Comparison of ENCODE assay signal across 10 cellular contexts in the genomic region with DNA sequence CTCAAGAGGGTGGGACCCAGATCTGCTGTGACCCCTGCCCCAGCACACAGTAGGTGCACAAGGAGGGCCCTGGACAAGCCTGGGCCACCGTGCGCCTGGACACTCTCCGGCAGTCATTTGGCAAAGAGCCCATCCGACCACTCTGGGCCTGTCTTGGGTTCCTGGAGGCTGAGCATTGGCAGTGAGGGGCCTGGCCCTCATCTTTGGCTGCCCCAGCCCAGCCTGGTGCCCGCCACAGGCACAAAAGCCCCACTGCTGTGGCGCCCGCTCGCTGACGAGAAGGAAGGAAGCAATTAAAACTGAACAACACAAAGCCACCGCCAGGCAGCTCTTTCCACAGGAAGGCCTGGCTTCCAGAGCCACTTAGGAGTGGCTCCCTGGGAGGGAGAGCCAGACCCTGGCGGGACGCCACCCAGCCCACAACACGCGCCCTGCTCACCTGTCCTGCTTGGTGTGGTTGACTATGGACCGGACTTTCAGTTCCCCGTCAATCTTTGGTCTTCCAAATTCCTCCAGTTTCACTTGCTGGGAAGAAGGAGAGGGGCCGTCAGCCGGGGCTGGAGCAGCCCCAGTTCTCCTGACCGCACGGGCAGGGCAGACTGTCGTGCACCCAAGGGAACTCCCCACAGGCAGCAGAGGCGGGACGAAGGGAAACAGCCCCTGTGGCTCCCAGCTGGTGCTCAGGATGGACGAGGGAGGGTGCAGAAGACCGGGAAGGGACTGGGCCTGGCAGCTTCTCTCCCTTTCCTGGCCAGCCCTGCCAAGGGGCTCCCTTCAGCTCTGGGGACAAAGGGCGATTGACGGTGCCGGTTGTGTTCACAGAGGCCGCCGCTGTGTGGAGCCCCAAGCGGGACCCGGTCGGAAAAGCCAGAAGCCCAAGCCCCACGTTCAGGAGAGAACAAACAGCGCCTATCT. TPM values are rescaled to one million over a fixed set of nuclear protein-coding genes. Genes with fewer than 3 reads are reported as not detected.
A peak's percentile ranks its signal among the peaks of the same experiment; 100 is the strongest.
DNase-seq lines count a peak whose midpoint lies in the region; ATAC-seq lines count a peak whose summit lies in the region.
"Had no signal": no experiment of that assay in that cellular context is flagged by ENCODE, and none has a peak within 500 bp of the region (broad histone marks: within the 10 kb centered on the region; RNA-seq: fewer than 3 reads in every experiment).

No MANE protein-coding gene starts in this region.

- no peak for ATAC-seq in GM21717 (IDR thresholded peaks at IDR 0.05; ENCODE audit: unreplicated experiment)
- ATAC-seq: activated T-helper 17 cell treated with anti-CD3 and anti-CD28 coated beads, Interleukin-2, amount 50 U/mL, for 72 hours had no signal

- DNase-seq in DMS153 (lab: John Stamatoyannopoulos, UW) (peak; percentile 54), RPMI8226 (peak; percentile 16), glomerular endothelial cell (ENCODE audit: extremely low read depth, low read depth, low spot score) (peak; percentile 10), occipital lobe (lab: John Stamatoyannopoulos, UW) (peak; percentile 66), SK-N-DZ (ENCODE audit: low spot score) (no peak), activated T-cell treated with anti-CD3 and anti-CD28 coated beads for 4 hours (no peak), NCI-H524 (lab: John Stamatoyannopoulos, UW) (no peak)
- DNase-seq: stimulated activated CD8-positive, alpha-beta memory T cell treated with anti-CD3 and anti-CD28 coated beads, Interleukin-4, amount 100 ng/mL, for 48 hours had no signal

RNA-seq across cellular contexts. Expression of a gene that starts 50.9 kb away (rescaled TPM):
- 1.3 and 3.4 TPM in 2 replicates for total RNA-seq in glomerular endothelial cell
- 2.5 TPM for total RNA-seq in occipital lobe
- polyA plus RNA-seq in SK-N-DZ (2014; cell fraction: cytosol; rRNA removed) = 3.2 and 3.3 TPM in 2 replicates
- polyA plus RNA-seq in SK-N-DZ (2014; cell fraction: nucleus; rRNA removed) = 4.7 and 8.5 TPM in 2 replicates

Comparison
In these comparisons a context has a peak if more than half of its experiments do, and no peak if none do; other contexts are left out.
1. DNase-seq: peak in DMS153 (single experiment), RPMI8226 (single experiment), glomerular endothelial cell (single experiment) and occipital lobe (single experiment); none in SK-N-DZ (single experiment), activated T-cell treated with anti-CD3 and anti-CD28 coated beads for 4 hours (single experiment) and NCI-H524 (0 of 2).